16 cellular contexts compared by ENCODE assay signal in the genomic region with DNA sequence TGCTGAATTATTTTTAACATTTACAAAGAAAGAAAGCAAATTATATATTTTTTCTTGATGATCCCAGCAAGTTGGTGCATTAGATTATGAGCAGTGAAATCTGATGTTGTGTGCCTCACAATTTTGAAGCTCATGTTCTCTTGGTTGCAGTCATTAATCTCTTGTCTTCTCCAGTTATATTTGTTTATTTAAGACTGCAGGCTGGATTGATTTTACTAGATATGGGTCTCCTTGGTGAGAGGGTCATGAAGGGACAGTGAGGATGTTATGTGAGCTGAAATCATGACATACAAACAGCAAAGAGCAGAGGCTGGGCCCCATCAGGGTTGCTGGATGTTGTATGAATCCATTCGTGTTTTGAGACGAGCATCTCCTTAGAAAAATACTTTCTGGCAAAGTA.
DNase-seq lines count a peak whose midpoint lies in the region; ATAC-seq and TF ChIP-seq lines count a peak whose summit lies in the region.
"Had no signal": no experiment of that assay in that cellular context is flagged by ENCODE, and none has a peak within 500 bp of the region (broad histone marks: within the 10 kb centered on the region; RNA-seq: fewer than 3 reads in every experiment).

No MANE protein-coding gene starts in this region.

- H3K27ac ChIP-seq in HEK293 (ENCODE audit: extremely low read depth, low read depth, low read length) = no peak overlapping the region
- H3K27ac ChIP-seq in IMR-90 (ENCODE audit: insufficient read depth, low read length) = no peak overlapping the region
- no peak overlapping the region for H3K27ac ChIP-seq in mesenchymal stem cell (ENCODE audit: low read length, poor library complexity, severe bottlenecking)
- H3K27ac ChIP-seq in Peyer's patch = no peak overlapping the region
- H3K27ac ChIP-seq: C4-2B, SK-N-MC had no signal

- H4K91ac ChIP-seq in IMR-90 (ENCODE audit: insufficient read depth, low read depth, low read length) (no peak overlapping the region), mesenchymal stem cell (ENCODE audit: low read length) (no peak overlapping the region)

- H3K9me1 ChIP-seq in IMR-90 (ENCODE audit: insufficient read depth, low read length) = no peaks in the 10 kb centered on the region

- H3K9ac ChIP-seq in IMR-90 (ENCODE audit: low read depth, low read length) (no peak overlapping the region), adipocyte (ENCODE audit: low read length) (no peak overlapping the region), mesenchymal stem cell (ENCODE audit: low read length) (no peak overlapping the region)

- H3K4ac ChIP-seq in IMR-90 (ENCODE audit: low read depth, low read length) (no peak overlapping the region), mesenchymal stem cell (ENCODE audit: low read depth in 1 of 2, low read length in 2 of 2) (no peak overlapping the region)

- no CpG with 5 or more reads among the region's 2 CpGs for WGBS in IMR-90 (ENCODE audit: extremely low coverage in 2 of 2, insufficient read length in 1 of 2), 2 experiments
- no CpG with 5 or more reads among the region's 2 CpGs for WGBS in mesenchymal stem cell

- H2AFZ ChIP-seq in IMR-90 (replicated peaks; ENCODE audit: low read length, poor library complexity) (no peak overlapping the region), mesenchymal stem cell (ENCODE audit: low read depth, low read length) (no peak overlapping the region)

- no peak overlapping the region for H2BK20ac ChIP-seq in IMR-90 (ENCODE audit: low read depth, low read length)

- H4K5ac ChIP-seq in IMR-90 (ENCODE audit: low read depth, low read length) = no peak overlapping the region

- H3K18ac ChIP-seq in IMR-90 (ENCODE audit: low read depth, low read length) = no peak overlapping the region
- no peak overlapping the region for H3K18ac ChIP-seq in mesenchymal stem cell (ENCODE audit: low read depth in 1 of 2, low read length in 2 of 2)

- no peak overlapping the region for H2BK12ac ChIP-seq in mesenchymal stem cell (ENCODE audit: low read length in 2 of 2)

- in situ Hi-C loops in IMR-90 (cut with MboI; ENCODE audit: low sequenced_read_pairs) = no loop called here

- no peak overlapping the region for H3K56ac ChIP-seq in IMR-90 (ENCODE audit: extremely low read depth, insufficient read depth, low read length)

- POLR2A ChIA-PET in HEK293 (lab: Yijun Ruan, JAX) = no interaction called here
- POLR2A ChIA-PET in IMR-90 (lab: Charles Lee; ENCODE audit: unreplicated experiment) = no interaction called here

- H3K9me3 ChIP-seq in HEK293 (ENCODE audit: control insufficient read depth, insufficient read depth, low read depth, low read length) (no peaks in the 10 kb centered on the region; the same call in 1 of the 2 replicates), IMR-90 (ENCODE audit: control insufficient read depth, insufficient read depth, low read length) (no peaks in the 10 kb centered on the region), adipocyte (ENCODE audit: control insufficient read depth, low read length) (no peaks in the 10 kb centered on the region), mesenchymal stem cell (ENCODE audit: control insufficient read depth, low read length) (no peaks in the 10 kb centered on the region), Peyer's patch (no peaks in the 10 kb centered on the region)

- H4K20me1 ChIP-seq in IMR-90 (ENCODE audit: insufficient read depth, low read length) = no peaks in the 10 kb centered on the region

- no peak for TF ChIP-seq RAD21 in IMR-90 (IDR thresholded peaks at IDR 0.05; ENCODE audit: low read length)

- no peak for TF ChIP-seq CTCF in HEK293 (tag by site-specific recombination; IDR thresholded peaks at IDR 0.05)
- TF ChIP-seq CTCF in IMR-90 (conservative IDR thresholded peaks at IDR 0.05; ENCODE audit: low read depth, low read length) = no peak
- TF ChIP-seq CTCF in Peyer's patch (IDR thresholded peaks at IDR 0.05) = no peak

- dilution Hi-C loops in IMR-90 (cut with HindIII; ENCODE audit: low sequenced_read_pairs, unreplicated experiment) = no loop called here

- H3K4me2 ChIP-seq in IMR-90 (ENCODE audit: low read depth, low read length) (peak overlapping the region; percentile 45; the same call in 1 of the 2 replicates), mesenchymal stem cell (ENCODE audit: low read length, poor library complexity, severe bottlenecking) (no peak overlapping the region)

- TF ChIP-seq POLR2A in IMR-90 (IDR thresholded peaks at IDR 0.05; ENCODE audit: low read depth, low read length) (no peak), Peyer's patch (IDR thresholded peaks at IDR 0.05) (no peak)

- no peak overlapping the region for H3K14ac ChIP-seq in IMR-90 (replicated peaks; ENCODE audit: low read depth, low read length)
- H3K14ac ChIP-seq in mesenchymal stem cell (ENCODE audit: low read length in 2 of 2) = no peak overlapping the region

- H2BK120ac ChIP-seq in IMR-90 (ENCODE audit: low read depth, low read length) = no peak overlapping the region
- no peak overlapping the region for H2BK120ac ChIP-seq in mesenchymal stem cell (ENCODE audit: low read depth, low read length)

- DNase-seq in IMR-90 (no peak), adipocyte (ENCODE audit: low read depth) (peak; percentile 19), mesenchymal stem cell (peak; percentile 42), NCI-H345 treated with DMSO at 0.1 percent for 48 hours (lab: John Stamatoyannopoulos, UW; ENCODE audit: unreplicated experiment) (no peak), Peyer's patch (no peak)
- DNase-seq: ACHN, GOT3, KG1, NCI-H1417 treated with DMSO at 0.1 percent for 48 hours, NCI-H2029, NCI-H524, Right ventricle myocardium superior had no signal

- no peak overlapping the region for H3K23ac ChIP-seq in IMR-90 (ENCODE audit: low read depth, low read length)
- H3K23ac ChIP-seq in mesenchymal stem cell (ENCODE audit: low read length in 2 of 2) = no peak overlapping the region

- CTCF ChIA-PET in HEK293 (lab: Yijun Ruan, JAX) (interaction anchor here (0.6 to 1.2 kb wide), 3 partner anchors 22 to 373 kb away, joined by 3 to 4 read pairs (median 4); no protein-coding TSS in a partner anchor), IMR-90 (lab: Yijun Ruan, JAX) (interaction anchor here (1.6 kb wide), 1 partner anchor 9 kb away, joined by 5 read pairs; no protein-coding TSS in a partner anchor)

- no TSS peak for BruUV-seq in IMR-90 (replicated peaks; lab: Mats Ljungman, UMichigan)

- peaks cover 9% of the 10 kb centered on the region for H3K4me1 ChIP-seq in HEK293 (ENCODE audit: control insufficient read depth, insufficient read depth, low read length)
- H3K4me1 ChIP-seq in IMR-90 (ENCODE audit: control insufficient read depth, insufficient read depth, low read length) = peaks cover 4% of the 10 kb centered on the region; the same call in 1 of the 2 replicates
- no peaks in the 10 kb centered on the region for H3K4me1 ChIP-seq in adipocyte (ENCODE audit: control insufficient read depth, insufficient read depth, low read length)
- no peaks in the 10 kb centered on the region for H3K4me1 ChIP-seq in mesenchymal stem cell (ENCODE audit: control insufficient read depth, insufficient read depth, low read depth, low read length)
- no peaks in the 10 kb centered on the region for H3K4me1 ChIP-seq in Peyer's patch

- H3K27me3 ChIP-seq in IMR-90 (ENCODE audit: control insufficient read depth, insufficient read depth, low read length) (no peaks in the 10 kb centered on the region), adipocyte (replicated peaks; ENCODE audit: control insufficient read depth, insufficient read depth, low read length) (no peaks in the 10 kb centered on the region), mesenchymal stem cell (ENCODE audit: control insufficient read depth in 1 of 2, insufficient read depth in 1 of 2, low read length in 2 of 2) (no peaks in the 10 kb centered on the region), Peyer's patch (no peaks in the 10 kb centered on the region)

- H2AK9ac ChIP-seq in IMR-90 (replicated peaks; ENCODE audit: low read depth, low read length, poor library complexity) = no peak overlapping the region

- no peak overlapping the region for H2AK5ac ChIP-seq in IMR-90 (ENCODE audit: low read depth, low read length)
- no peak overlapping the region for H2AK5ac ChIP-seq in mesenchymal stem cell (ENCODE audit: low read length, severe bottlenecking)

- ATAC-seq in IMR-90 (ENCODE audit: low read depth) (no peak), GM18870 (IDR thresholded peaks at IDR 0.05; ENCODE audit: unreplicated experiment) (no peak)

- no peak overlapping the region for H2BK5ac ChIP-seq in IMR-90 (ENCODE audit: low read depth, low read length, poor library complexity, severe bottlenecking)
- H2BK5ac ChIP-seq in mesenchymal stem cell (ENCODE audit: low read depth, low read length, poor library complexity, severe bottlenecking) = no peak overlapping the region

- H2BK15ac ChIP-seq in IMR-90 (ENCODE audit: low read depth, low read length) (no peak overlapping the region), mesenchymal stem cell (ENCODE audit: low read depth, poor library complexity, severe bottlenecking) (no peak overlapping the region)

- H3K36me3 ChIP-seq in HEK293 (ENCODE audit: control insufficient read depth in 2 of 2, insufficient read depth in 1 of 2, low read length in 2 of 2) (no peaks in the 10 kb centered on the region), IMR-90 (ENCODE audit: control insufficient read depth, insufficient read depth, low read length) (no peaks in the 10 kb centered on the region), adipocyte (ENCODE audit: control insufficient read depth, insufficient read depth, low read length, severe bottlenecking) (no peaks in the 10 kb centered on the region), mesenchymal stem cell (ENCODE audit: control insufficient read depth in 1 of 2, insufficient read depth in 2 of 2, low read depth in 1 of 2, low read length in 2 of 2) (no peaks in the 10 kb centered on the region), Peyer's patch (no peaks in the 10 kb centered on the region)

- intact Hi-C loops in IMR-90 (cut with micrococcal nuclease) = no loop called here

- H4K8ac ChIP-seq in IMR-90 (ENCODE audit: low read depth in 2 of 2, low read length in 2 of 2) (no peak overlapping the region), mesenchymal stem cell (ENCODE audit: low read length) (no peak overlapping the region)

- H3K79me1 ChIP-seq in IMR-90 (ENCODE audit: low read depth in 1 of 2, low read length in 2 of 2) (no peaks in the 10 kb centered on the region), mesenchymal stem cell (replicated peaks; ENCODE audit: low read length, poor library complexity, severe bottlenecking) (no peaks in the 10 kb centered on the region)

- no peak overlapping the region for H3K4me3 ChIP-seq in HEK293 (ENCODE audit: low read depth, low read length)
- H3K4me3 ChIP-seq in IMR-90 (ENCODE audit: insufficient read depth, low read depth, low read length) = no peak overlapping the region
- no peak overlapping the region for H3K4me3 ChIP-seq in adipocyte (ENCODE audit: low read length)
- no peak overlapping the region for H3K4me3 ChIP-seq in mesenchymal stem cell (ENCODE audit: insufficient read depth in 1 of 2, low read depth in 1 of 2, low read length in 2 of 2)
- H3K4me3 ChIP-seq in Peyer's patch = no peak overlapping the region
- H3K4me3 ChIP-seq: SK-N-MC had no signal

TF ChIP-seq in IMR-90, 13 proteins besides CTCF, POLR2A, EP300 and RAD21 (continues in another document):
- no peak for TF ChIP-seq FOS (IDR thresholded peaks at IDR 0.05; ENCODE audit: low read depth, low read length)
- TF ChIP-seq MXI1 (IDR thresholded peaks at IDR 0.05; ENCODE audit: borderline replicate concordance, low read depth, low read length) = no peak
- TF ChIP-seq CHD1 (IDR thresholded peaks at IDR 0.05; ENCODE audit: low read depth, low read length) = no peak

Comparison
In these comparisons a context has a peak if more than half of its experiments do, and no peak if none do; other contexts are left out.
1. DNase-seq: peak in adipocyte (single experiment) and mesenchymal stem cell (single experiment); none in IMR-90 (single experiment), NCI-H345 treated with DMSO at 0.1 percent for 48 hours (single experiment) and Peyer's patch (0 of 3).